In genomic region chr1:167442142-167442848, GRCh38 we compare ENCODE assay signal across 8 cellular contexts.
DNase-seq lines count a peak whose midpoint lies in the region; ATAC-seq and TF ChIP-seq lines count a peak whose summit lies in the region.

No MANE protein-coding gene starts in this region.

- no peaks in the 10 kb centered on the region for H3K9me3 Mint-ChIP-seq in central memory CD8-positive, alpha-beta T cell

- peaks cover 74% of the 10 kb centered on the region for H3K4me1 Mint-ChIP-seq in central memory CD8-positive, alpha-beta T cell

- H3K27ac Mint-ChIP-seq in central memory CD8-positive, alpha-beta T cell (ENCODE audit: low read depth), result peak overlapping the region; percentile 83

- no peaks in the 10 kb centered on the region for H3K27me3 Mint-ChIP-seq in central memory CD8-positive, alpha-beta T cell

- H3K4me3 Mint-ChIP-seq in central memory CD8-positive, alpha-beta T cell, result peak overlapping the region; percentile 27

- H3K4me3 ChIP-seq in AG10803 (ENCODE audit: low read length), result no peak overlapping the region

- peaks cover 35% of the 10 kb centered on the region for H3K36me3 Mint-ChIP-seq in central memory CD8-positive, alpha-beta T cell (ENCODE audit: insufficient read depth)

- ATAC-seq in GM18868 (IDR thresholded peaks at IDR 0.05; ENCODE audit: unreplicated experiment) (peak; percentile 88), HG03135 (IDR thresholded peaks at IDR 0.05; ENCODE audit: unreplicated experiment) (peak; percentile 66), left lobe of liver (peak; percentile 98)
- peak; percentile 83 for ATAC-seq in central memory CD8-positive, alpha-beta T cell (replicated peaks; ENCODE audit: extremely low read depth, poor library complexity, severe bottlenecking)

- TF ChIP-seq CTCF in AG10803 (conservative IDR thresholded peaks at IDR 0.05; ENCODE audit: low read length), result peak; percentile 90

- DNase-seq in AG10803 (ENCODE audit: low read depth) (peak; percentile 67), NCI-H345 (lab: John Stamatoyannopoulos, UW) (peak; percentile 72), left lobe of liver (ENCODE audit: low spot score) (peak; percentile 83)
- DNase-seq in activated CD4-positive, alpha-beta T cell treated with anti-CD3 and anti-CD28 coated beads for 1 hour, result peak; percentile 81
- DNase-seq in central memory CD8-positive, alpha-beta T cell (ENCODE audit: low spot score in 2 of 2), result peak; percentile 72 to 75
- peak; percentile 89 for DNase-seq in stimulated activated CD4-positive, alpha-beta T cell treated with anti-CD3 and anti-CD28 coated beads, Interleukin-4, amount 100 ng/mL, for 24 hours
